Comparison of ENCODE assay signal across 23 cellular contexts in genomic region chr5:81719743-81720142, GRCh38.
"Had no signal": no experiment of that assay in that cellular context is flagged by ENCODE, and none has a peak within 500 bp of the region (broad histone marks: within the 10 kb centered on the region; RNA-seq: fewer than 3 reads in every experiment).

No MANE protein-coding gene starts in this region.

- H3K27ac Mint-ChIP-seq: activated naive CD4-positive, alpha-beta T cell treated with anti-CD3 and anti-CD28 coated beads, Interleukin-2, amount 50 U/mL, for 24 hours; activated T-cell treated with anti-CD3 and anti-CD28 coated beads, Interleukin-2, amount 50 U/mL, for 72 hours; endodermal cell had no signal

- ATAC-seq: activated T-cell treated with anti-CD3 and anti-CD28 coated beads, Interleukin-2, amount 50 U/mL, for 72 hours; body of pancreas; gastrocnemius medialis; naive thymus-derived CD8-positive, alpha-beta T cell; right lobe of liver; upper lobe of right lung had no signal

- H3K36me3 ChIP-seq: gastrocnemius medialis, right lobe of liver, stomach, upper lobe of right lung, WERI-Rb-1 had no signal

- H3K27me3 Mint-ChIP-seq: activated naive CD4-positive, alpha-beta T cell treated with anti-CD3 and anti-CD28 coated beads, Interleukin-2, amount 50 U/mL, for 24 hours; naive thymus-derived CD8-positive, alpha-beta T cell had no signal

- H3K4me1 ChIP-seq: right lobe of liver had no signal

- H3K4me3 Mint-ChIP-seq: activated naive CD4-positive, alpha-beta T cell treated with anti-CD3 and anti-CD28 coated beads, Interleukin-2, amount 50 U/mL, for 24 hours; endodermal cell had no signal

- H3K4me3 ChIP-seq: body of pancreas, dorsolateral prefrontal cortex, gastrocnemius medialis, right lobe of liver, stomach, testis, upper lobe of right lung had no signal

- H3K27me3 ChIP-seq: body of pancreas, dorsolateral prefrontal cortex, gastrocnemius medialis, right lobe of liver, stomach, testis, upper lobe of right lung had no signal

- H3K27ac ChIP-seq: body of pancreas, dorsolateral prefrontal cortex, gastrocnemius medialis, parathyroid adenoma, right lobe of liver, stomach, testis, upper lobe of right lung, WERI-Rb-1 had no signal

- H3K9me3 ChIP-seq: body of pancreas, gastrocnemius medialis, right lobe of liver, stomach, testis, upper lobe of right lung had no signal

- H3K9me3 Mint-ChIP-seq: activated naive CD4-positive, alpha-beta T cell treated with anti-CD3 and anti-CD28 coated beads, Interleukin-2, amount 50 U/mL, for 24 hours; activated T-cell treated with anti-CD3 and anti-CD28 coated beads, Interleukin-2, amount 50 U/mL, for 72 hours; endodermal cell; naive thymus-derived CD8-positive, alpha-beta T cell had no signal

- DNase-seq: activated CD4-positive, alpha-beta T cell treated with anti-CD3 and anti-CD28 coated beads, Interleukin-2, amount 50 U/mL, for 4 hours; activated gamma-delta T cell; activated T-cell treated with anti-CD3 and anti-CD28 coated beads, Interleukin-2, amount 50 U/mL, for 72 hours; amygdala; body of pancreas; caudate nucleus; dorsolateral prefrontal cortex; endodermal cell; erythroblast; gastrocnemius medialis; head of caudate nucleus; mesenchymal stem cell; naive thymus-derived CD8-positive, alpha-beta T cell; right lobe of liver; small intestine; stimulated activated CD4-positive, alpha-beta T cell treated with anti-CD3 and anti-CD28 coated beads, Interleukin-15, amount 100 ng/mL, for 24 hours; stimulated activated CD4-positive, alpha-beta T cell treated with anti-CD3 and anti-CD28 coated beads, Interleukin-2, amount 100 ng/mL, for 48 hours; stomach; testis; upper lobe of right lung; WERI-Rb-1 had no signal
